ENCODE assay signal across 9 cellular contexts in genomic region chr3:45105855-45106655, GRCh38. TPM values are rescaled to one million over a fixed set of nuclear protein-coding genes. Genes with fewer than 3 reads are reported as not detected.
A peak's percentile ranks its signal among the peaks of the same experiment; 100 is the strongest.
DNase-seq lines count a peak whose midpoint lies in the region; ATAC-seq and TF ChIP-seq lines count a peak whose summit lies in the region.
"Had no signal": no experiment of that assay in that cellular context is flagged by ENCODE, and none has a peak within 500 bp of the region (broad histone marks: within the 10 kb centered on the region; RNA-seq: fewer than 3 reads in every experiment).

No MANE protein-coding gene starts in this region.

- H3K4me3 ChIP-seq in Panc1 (ENCODE audit: low read depth in 2 of 2, low read length in 2 of 2), result no peak overlapping the region
- no peak overlapping the region for H3K4me3 ChIP-seq in adrenal gland

- peak overlapping the region; percentile 51 for H3K27ac Mint-ChIP-seq in activated T-helper 17 cell treated with anti-CD3 and anti-CD28 coated beads, Interleukin-2, amount 50 U/mL, for 72 hours

- TF ChIP-seq POLR2A in adrenal gland (IDR thresholded peaks at IDR 0.05), result no peak

- in situ Hi-C loops in Panc1 (cut with HindIII; ENCODE audit: low pct_unique_long_range_greater_than_20kb, low sequenced_read_pairs), result no loop called here

- H3K36me3 ChIP-seq in Panc1 (ENCODE audit: control insufficient read depth, insufficient read depth, low read length) (no peaks in the 10 kb centered on the region), adrenal gland (replicated peaks in 1 of 2) (no peaks in the 10 kb centered on the region)

- TF ChIP-seq CTCF in AG09319 (IDR thresholded peaks at IDR 0.05; ENCODE audit: low read depth, low read length), result no peak
- TF ChIP-seq CTCF in Panc1 (IDR thresholded peaks at IDR 0.05), result no peak
- TF ChIP-seq CTCF in adrenal gland (IDR thresholded peaks at IDR 0.05), result no peak

- H3K36me3 Mint-ChIP-seq in activated T-helper 17 cell treated with anti-CD3 and anti-CD28 coated beads, Interleukin-2, amount 50 U/mL, for 72 hours (ENCODE audit: low read depth), result no peaks in the 10 kb centered on the region

- H3K27ac ChIP-seq in Panc1 (ENCODE audit: low read length) (no peak overlapping the region), substantia nigra (ENCODE audit: low read depth, low read length, poor library complexity, severe bottlenecking) (no peak overlapping the region), adrenal gland (no peak overlapping the region)
- H3K27ac ChIP-seq: VCaP had no signal

- ATAC-seq in Panc1 (peak; percentile 92), esophagus mucosa (no peak)
- peak; percentile 95 for ATAC-seq in activated T-helper 17 cell treated with anti-CD3 and anti-CD28 coated beads, Interleukin-2, amount 50 U/mL, for 72 hours (replicated peaks)

- H3K4me3 Mint-ChIP-seq in activated T-helper 17 cell treated with anti-CD3 and anti-CD28 coated beads, Interleukin-2, amount 50 U/mL, for 72 hours, result peak overlapping the region; percentile 39

- intact Hi-C loops in Panc1 (cut with micrococcal nuclease; ENCODE audit: unreplicated experiment) (no loop called here), adrenal gland (cut with DNase I) (no loop called here)

- no TSS peak for BruUV-seq in Panc1 (replicated peaks; lab: Mats Ljungman, UMichigan)

- CTCF ChIA-PET in Panc1 (lab: Charles Lee), result no interaction called here

- DNase-seq in AG09319 (ENCODE audit: extremely low read depth, low read depth), result peak; percentile 59
- peak; percentile 58 for DNase-seq in Panc1 (ENCODE audit: low read depth, low spot score)
- DNase-seq in myocyte (ENCODE audit: low read depth), result peak; percentile 87
- DNase-seq in substantia nigra (lab: John Stamatoyannopoulos, UW), result no peak
- no peak for DNase-seq in adrenal gland
- DNase-seq in cerebellar nuclear complex (lab: John Stamatoyannopoulos, UW), result no peak

- H3K9me3 ChIP-seq in Panc1 (ENCODE audit: control insufficient read depth, insufficient read depth, low read depth, low read length) (no peaks in the 10 kb centered on the region), adrenal gland (replicated peaks in 1 of 3) (no peaks in the 10 kb centered on the region)

- 66 to 82% (median 75%) methylated on average over 5 of the region's 5 CpGs for WGBS in adrenal gland, 4 donors

- POLR2A ChIA-PET in Panc1 (lab: Charles Lee), result interaction anchor here (0.5 kb wide), 1 partner anchor 16 kb away, joined by 7 read pairs; no protein-coding TSS in a partner anchor

- no peaks in the 10 kb centered on the region for H3K27me3 ChIP-seq in Panc1 (ENCODE audit: control insufficient read depth, insufficient read depth, low read length)
- no peaks in the 10 kb centered on the region for H3K27me3 ChIP-seq in adrenal gland

- H3K4me1 Mint-ChIP-seq in activated T-helper 17 cell treated with anti-CD3 and anti-CD28 coated beads, Interleukin-2, amount 50 U/mL, for 72 hours, result peaks cover 44% of the 10 kb centered on the region

- H3K4me1 ChIP-seq in Panc1 (ENCODE audit: control insufficient read depth, insufficient read depth, low read length), result peaks cover 6% of the 10 kb centered on the region
- no peaks in the 10 kb centered on the region for H3K4me1 ChIP-seq in adrenal gland (replicated peaks in 1 of 2)

- H3K9me3 Mint-ChIP-seq in activated T-helper 17 cell treated with anti-CD3 and anti-CD28 coated beads, Interleukin-2, amount 50 U/mL, for 72 hours, result no peaks in the 10 kb centered on the region

- peaks cover 7% of the 10 kb centered on the region for H3K27me3 Mint-ChIP-seq in activated T-helper 17 cell treated with anti-CD3 and anti-CD28 coated beads, Interleukin-2, amount 50 U/mL, for 72 hours

RNA-seq across cellular contexts. Expression of gene CDCP1, which starts 40.1 kb away (rescaled TPM):
- total RNA-seq in Panc1 (2021; ENCODE audit: unreplicated experiment) (47.8 TPM), myocyte (2.5 and 2.7 TPM in 2 replicates), esophagus mucosa (85.6 TPM), adrenal gland (1 to 10 TPM in 7 of 8 donors, under 1 TPM in 1; 0.42 to 4.3 (median 2.7) TPM)
- polyA plus RNA-seq in Panc1 (2012; ENCODE audit: insufficient read length), result 15.4 TPM
- under 1 TPM; 0.17 to 0.53 TPM for total RNA-seq in activated T-helper 17 cell treated with anti-CD3 and anti-CD28 coated beads, Interleukin-2, amount 50 U/mL, for 72 hours
- 0.34 TPM for polyA plus RNA-seq in myocyte (2012)
- under 1 TPM; 0.27 to 0.79 (median 0.40) TPM for polyA plus RNA-seq in adrenal gland

Comparison
In these comparisons a context has a peak if more than half of its experiments do, and no peak if none do; other contexts are left out.
1. DNase-seq: peak in AG09319 (single experiment), Panc1 (single experiment) and myocyte (single experiment); none in substantia nigra (0 of 49), adrenal gland (0 of 7) and cerebellar nuclear complex (0 of 2).